In genomic region chr22:25405854-25406509, GRCh38 we compare ENCODE assay signal across 8 cellular contexts.
DNase-seq lines count a peak whose midpoint lies in the region; ATAC-seq, FAIRE-seq and TF ChIP-seq lines count a peak whose summit lies in the region.

No MANE protein-coding gene starts in this region.

- peak overlapping the region; percentile 83 to 99 (median 98) for H3K4me3 ChIP-seq in BLaER1 treated with 17β-estradiol and CSF1 and Interleukin-3, amounts not matched to agents 10 nM and 100 nM
- peak overlapping the region; percentile 50 for H3K4me3 ChIP-seq in NB4 (ENCODE audit: low read depth, low read length)
- peak overlapping the region in 1 of 4 experiments; percentile 69; a peak in 2 of 8 replicates for H3K4me3 ChIP-seq in H1 (ENCODE audit: extremely low read depth in 1 of 4, insufficient read depth in 2 of 4, low read depth in 3 of 4, low read length in 4 of 4)
- peak overlapping the region; percentile 46 for H3K4me3 ChIP-seq in neuron (ENCODE audit: low read length)

- POLR2A ChIA-PET in H1 (lab: Charles Lee; ENCODE audit: partially characterized antibody), result interaction anchor here (0.6 to 0.8 kb wide), 2 partner anchors 13 to 494 kb away, joined by 3 read pairs; no protein-coding TSS in a partner anchor

- FAIRE-seq in H1 (lab: Jason Lieb, UNC), result no peak
- no peak for FAIRE-seq in GM12892 (lab: Jason Lieb, UNC)

- peaks cover 3% of the 10 kb centered on the region; the same call in 1 of the 2 replicates for H3K79me1 ChIP-seq in H1 (ENCODE audit: low read depth, low read length)

- WGBS in H1 (ENCODE audit: extremely low coverage in 1 of 2, insufficient coverage in 1 of 2, insufficient read length in 1 of 2, insufficient replicate concordance in 2 of 2, low coverage in 1 of 2, low lambda C conversion rate in 2 of 2, missing lambda C conversion rate in 1 of 2), 2 experiments, result 81% methylated on average over 15 of the region's 19 CpGs; no CpG with 5 or more reads in 1 of the 2 experiments

- no peak overlapping the region for H4K5ac ChIP-seq in H1 (ENCODE audit: insufficient read length, low read depth, low read length)

- peak overlapping the region; percentile 82 to 94 (median 86) for H3K27ac ChIP-seq in BLaER1 treated with 17β-estradiol and CSF1 and Interleukin-3, amounts not matched to agents 10 nM and 100 nM
- no peak overlapping the region for H3K27ac ChIP-seq in H1 (ENCODE audit: low read depth, low read length)

- no peak overlapping the region; the same call in none of the 2 replicates for H3K18ac ChIP-seq in H1 (ENCODE audit: extremely low read depth, low read length)

- peak overlapping the region; percentile 80; the same call in 1 of the 2 replicates for H2BK12ac ChIP-seq in H1 (ENCODE audit: low read depth, low read length)

- peaks cover 18 to 42% (median 26%) of the 10 kb centered on the region in 11 experiments; a peak in 21 of 22 replicates for H4K20me1 ChIP-seq in BLaER1 treated with 17β-estradiol and CSF1 and Interleukin-3, amounts not matched to agents 10 nM and 100 nM
- peaks cover 0 to 9% of the 10 kb centered on the region in 2 experiments for H4K20me1 ChIP-seq in H1 (replicated peaks in 1 of 2; ENCODE audit: control insufficient read depth in 1 of 2, insufficient read depth in 2 of 2, low read length in 2 of 2)

- H4K91ac ChIP-seq in H1 (replicated peaks; ENCODE audit: insufficient read length, low read length), result peak overlapping the region; percentile 62

- H3K4ac ChIP-seq in H1 (replicated peaks; ENCODE audit: insufficient read length, low read depth, low read length), result no peak overlapping the region

- no peak for TF ChIP-seq POLR2A in NB4 (IDR thresholded peaks at IDR 0.05; ENCODE audit: extremely low read depth, insufficient read length)
- TF ChIP-seq POLR2A in H1 (IDR thresholded peaks at IDR 0.05; ENCODE audit: control extremely low read depth in 1 of 2, low read depth in 2 of 2, low read length in 2 of 2), result no peak
- TF ChIP-seq POLR2A in GM12892 (IDR thresholded peaks at IDR 0.05; ENCODE audit: low read depth, low read length), result no peak

- no peak for TF ChIP-seq CTCF in NB4 (IDR thresholded peaks at IDR 0.05; ENCODE audit: low read depth, low read length)
- TF ChIP-seq CTCF in H1 (IDR thresholded peaks at IDR 0.05; ENCODE audit: control extremely low read depth in 1 of 3, insufficient read depth in 1 of 3, low read depth in 1 of 3, low read length in 3 of 3), result no peak

- H2BK5ac ChIP-seq in H1 (ENCODE audit: low read depth, low read length), result peak overlapping the region; percentile 44; the same call in 1 of the 2 replicates

- peaks cover 7% of the 10 kb centered on the region; the same call in 1 of the 2 replicates for H3K23me2 ChIP-seq in H1 (ENCODE audit: low read depth, low read length)

- H3K23ac ChIP-seq in H1 (ENCODE audit: insufficient read length), result no peak overlapping the region

- DNase-seq in NB4 (ENCODE audit: low read depth) (no peak), H1 (ENCODE audit: low read depth in 1 of 2, low spot score in 2 of 2) (no peak), SW480 (ENCODE audit: low spot score) (no peak), GM12892 (ENCODE audit: insufficient read length) (no peak), NCI-H2029 (lab: John Stamatoyannopoulos, UW) (no peak)

- peak overlapping the region; percentile 89 to 100 (median 97) for H3K4me2 ChIP-seq in BLaER1 treated with 17β-estradiol and CSF1 and Interleukin-3, amounts not matched to agents 10 nM and 100 nM
- H3K4me2 ChIP-seq in H1 (ENCODE audit: insufficient read depth in 1 of 2, low read depth in 2 of 2, low read length in 2 of 2), result peak overlapping the region in 1 of 2 experiments; percentile 80; a peak in 2 of 4 replicates

- 0 out of 2 replicates have a peak overlapping the region, but pooled peaks have one; percentile 61 for H2BK15ac ChIP-seq in H1 (ENCODE audit: low read length)

- H2BK20ac ChIP-seq in H1 (ENCODE audit: low read length), result no peak overlapping the region

- no peak overlapping the region for H2AFZ ChIP-seq in H1 (ENCODE audit: low read length)
- H2AFZ ChIP-seq in neuron (ENCODE audit: low read depth, low read length), result no peak overlapping the region

- CTCF ChIA-PET in H1 (lab: Charles Lee; ENCODE audit: partially characterized antibody), result interaction anchor here (1.0 to 2.1 kb wide), 3 partner anchors 16 to 21 kb away, joined by 3 to 7 read pairs (median 3); no protein-coding TSS in a partner anchor

- no peak overlapping the region for H2AK5ac ChIP-seq in H1 (ENCODE audit: low read depth, low read length)

- H3K14ac ChIP-seq in H1 (ENCODE audit: insufficient read length), result no peak overlapping the region

- TF ChIP-seq EP300 in H1 (IDR thresholded peaks at IDR 0.05; ENCODE audit: borderline replicate concordance in 1 of 2, low read depth in 2 of 2, low read length in 2 of 2), result no peak

- peaks cover 45 to 72% (median 50%) of the 10 kb centered on the region in 10 experiments for H3K4me1 ChIP-seq in BLaER1 treated with 17β-estradiol and CSF1 and Interleukin-3, amounts not matched to agents 10 nM and 100 nM
- H3K4me1 ChIP-seq in H1 (replicated peaks in 1 of 4; ENCODE audit: control insufficient read depth in 3 of 4, insufficient read depth in 4 of 4, low read length in 3 of 4), result peaks cover 9 to 39% (median 20%) of the 10 kb centered on the region in 4 experiments
- H3K4me1 ChIP-seq in neuron (ENCODE audit: insufficient read depth, low read length), result peaks cover 30% of the 10 kb centered on the region

- peak overlapping the region; percentile 84 to 94 (median 89) for H3K9ac ChIP-seq in BLaER1 treated with 17β-estradiol and CSF1 and Interleukin-3, amounts not matched to agents 10 nM and 100 nM
- H3K9ac ChIP-seq in H1 (replicated peaks in 1 of 4; ENCODE audit: extremely low read depth in 1 of 4, low read depth in 3 of 4, low read length in 3 of 4), result no peak overlapping the region

- no peaks in the 10 kb centered on the region for H3K27me3 ChIP-seq in BLaER1 treated with 17β-estradiol and CSF1 and Interleukin-3, amounts not matched to agents 10 nM and 100 nM
- H3K27me3 ChIP-seq in H1 (replicated peaks in 1 of 4; ENCODE audit: control insufficient read depth in 3 of 4, extremely low read depth in 1 of 4, insufficient read depth in 3 of 4, low read length in 3 of 4), result peaks cover 0 to 6% (median 6%) of the 10 kb centered on the region in 4 experiments; a peak in 4 of 7 replicates
- H3K27me3 ChIP-seq in neuron (ENCODE audit: insufficient read depth, low read length), result no peaks in the 10 kb centered on the region

- H2BK120ac ChIP-seq in H1 (replicated peaks; ENCODE audit: low read depth, low read length), result peak overlapping the region; percentile 43

- ATAC-seq in GM19395 (IDR thresholded peaks at IDR 0.05; ENCODE audit: unreplicated experiment), result no peak

- no peak overlapping the region for H3K56ac ChIP-seq in H1 (replicated peaks; ENCODE audit: insufficient read length, low read depth, low read length)

- no peaks in the 10 kb centered on the region for H3K36me3 ChIP-seq in BLaER1 treated with 17β-estradiol and CSF1 and Interleukin-3, amounts not matched to agents 10 nM and 100 nM
- H3K36me3 ChIP-seq in H1 (ENCODE audit: control insufficient read depth in 2 of 4, insufficient read depth in 4 of 4, low read length in 3 of 4) (no peaks in the 10 kb centered on the region), neuron (ENCODE audit: insufficient read depth, low read length) (no peaks in the 10 kb centered on the region)

- H3K9me3 ChIP-seq in BLaER1 treated with 17β-estradiol and CSF1 and Interleukin-3, amounts not matched to agents 10 nM and 100 nM (replicated peaks in 1 of 11), result no peaks in the 10 kb centered on the region
- no peaks in the 10 kb centered on the region for H3K9me3 ChIP-seq in H1 (ENCODE audit: insufficient read depth in 2 of 2, low read depth in 1 of 2, low read length in 1 of 2)
- H3K9me3 ChIP-seq in neuron (ENCODE audit: low read length), result no peaks in the 10 kb centered on the region

- TF ChIP-seq RAD21 in H1 (IDR thresholded peaks at IDR 0.05 in 1 of 2, conservative IDR thresholded peaks at IDR 0.05 in 1 of 2; ENCODE audit: low read depth in 2 of 2, low read length in 2 of 2), result no peak

- H3K79me2 ChIP-seq in H1 (ENCODE audit: control insufficient read depth in 1 of 2, insufficient read depth in 2 of 2, low read length in 2 of 2), result peaks cover 0 to 36% of the 10 kb centered on the region in 2 experiments; a peak in 3 of 4 replicates

- H4K8ac ChIP-seq in H1 (ENCODE audit: extremely low read depth, insufficient read depth, low read length), result no peak overlapping the region; the same call in 1 of the 2 replicates

TF ChIP-seq in H1, 55 proteins besides CTCF, POLR2A, EP300 and RAD21:
- TF ChIP-seq JUN (IDR thresholded peaks at IDR 0.05; ENCODE audit: low read depth, low read length) (no peak), TBP (IDR thresholded peaks at IDR 0.05; ENCODE audit: low read depth, low read length) (no peak), POU5F1 (IDR thresholded peaks at IDR 0.05; ENCODE audit: low read depth, low read length) (no peak), SP4 (IDR thresholded peaks at IDR 0.05; ENCODE audit: low read length) (no peak), CBX5 (IDR thresholded peaks at IDR 0.05; ENCODE audit: low read depth, low read length) (no peak), MAX (IDR thresholded peaks at IDR 0.05) (no peak), FOSL1 (IDR thresholded peaks at IDR 0.05; ENCODE audit: insufficient read depth, low read depth, low read length) (no peak), TAF7 (optimal IDR thresholded peaks at IDR 0.05; ENCODE audit: borderline replicate concordance, low read depth, low read length) (no peak), CTBP2 (IDR thresholded peaks at IDR 0.05; ENCODE audit: borderline replicate concordance, insufficient read depth, insufficient read length, low read length) (no peak)
TF ChIP-seq in H1: peak in this region for 0.

Comparison
In these comparisons a context has a peak if more than half of its experiments do, and no peak if none do; other contexts are left out.
1. H3K9ac ChIP-seq: peak in BLaER1 treated with 17β-estradiol and CSF1 and Interleukin-3, amounts not matched to agents 10 nM and 100 nM (11 of 11); none in H1 (0 of 4).